ENCODE assay signal across 8 cellular contexts in the genomic region with DNA sequence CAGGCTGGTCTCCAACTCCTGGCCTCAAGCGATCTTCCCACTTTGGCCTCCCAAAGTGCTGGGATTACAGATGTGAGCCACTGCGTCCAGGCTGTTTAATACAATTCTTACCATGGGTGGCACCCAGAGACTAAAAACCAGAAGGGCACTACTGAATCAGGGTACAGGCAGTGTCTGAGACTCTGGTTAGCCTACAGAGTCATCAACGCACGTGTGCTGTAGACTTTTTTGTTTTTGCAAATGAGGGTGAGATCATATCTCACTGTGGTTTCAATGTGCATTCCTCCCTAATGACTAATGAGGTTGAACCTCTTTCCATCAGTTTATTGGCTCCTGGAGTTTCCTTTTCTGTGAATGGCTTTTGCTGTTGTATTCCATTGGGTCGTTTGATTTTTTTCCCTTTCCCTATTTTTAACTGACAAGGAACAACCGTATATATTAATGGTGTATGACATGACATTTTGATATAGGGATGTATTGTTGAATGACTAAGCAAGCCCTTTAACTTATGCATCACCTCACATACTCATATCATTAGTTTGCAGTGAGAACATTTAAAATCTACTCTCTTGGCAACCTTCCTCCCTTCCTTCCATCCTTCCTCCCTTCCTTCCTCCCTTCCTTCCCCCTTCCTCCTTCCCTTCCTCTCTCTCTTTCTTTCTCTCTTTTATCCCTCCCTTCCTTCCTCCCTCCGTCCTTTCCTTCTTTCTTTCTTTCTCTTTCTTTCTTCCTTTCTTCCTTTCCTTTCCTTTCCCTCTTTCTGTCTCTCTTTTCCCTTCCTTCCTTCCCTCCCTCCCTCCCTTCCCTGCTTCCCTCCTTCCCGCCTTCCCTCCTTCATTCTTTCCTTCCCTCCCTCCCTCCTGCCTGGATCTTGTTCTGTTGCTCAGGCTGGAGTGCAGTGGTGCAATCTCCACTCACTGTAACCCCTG. TPM values are rescaled to one million over a fixed set of nuclear protein-coding genes. Genes with fewer than 3 reads are reported as not detected.
A peak's percentile ranks its signal among the peaks of the same experiment; 100 is the strongest.
DNase-seq lines count a peak whose midpoint lies in the region; ATAC-seq and TF ChIP-seq lines count a peak whose summit lies in the region.

No MANE protein-coding gene starts in this region.

- H3K27me3 Mint-ChIP-seq in natural killer cell treated with Interleukin-12 subunit alpha and Interleukin-12 subunit beta and Interleukin-15 and Interleukin-18, amount 100 ng/mL, for 72 hours, result peaks cover 24 to 29% of the 10 kb centered on the region in 2 donors

- H3K9me3 ChIP-seq in A673 (ENCODE audit: low read depth, low read length, poor library complexity, severe bottlenecking), result no peaks in the 10 kb centered on the region

- H3K4me3 ChIP-seq in A673 (ENCODE audit: low read depth, low read length, poor library complexity, severe bottlenecking) (no peak overlapping the region), coronary artery (no peak overlapping the region)

- peak; percentile 83 for ATAC-seq in HG03045 (IDR thresholded peaks at IDR 0.05; ENCODE audit: unreplicated experiment)
- ATAC-seq in natural killer cell treated with Interleukin-12 subunit alpha and Interleukin-12 subunit beta and Interleukin-15 and Interleukin-18, amount 100 ng/mL, for 72 hours, result peak; percentile 78 to 86
- ATAC-seq in GM19455 (IDR thresholded peaks at IDR 0.05; ENCODE audit: unreplicated experiment), result no peak

- intact Hi-C loops in A673 (cut with micrococcal nuclease; ENCODE audit: unreplicated experiment), result loop anchor here (10.0 kb wide), 1 partner anchor 247 kb away; no protein-coding TSS in a partner anchor

- no peaks in the 10 kb centered on the region for H3K27me3 ChIP-seq in A673 (replicated peaks; ENCODE audit: insufficient read depth, low read depth, low read length, poor library complexity)

- CTCF ChIA-PET in A673 (lab: Charles Lee), result interaction anchor here (0.8 kb wide), 1 partner anchor 9 kb away, joined by 3 read pairs; a partner anchor contains a TSS

- POLR2A ChIA-PET in A673 (lab: Charles Lee; ENCODE audit: low non-redundant PET), result no interaction called here

- H3K27ac ChIP-seq in A673 (ENCODE audit: low read depth, low read length, poor library complexity, severe bottlenecking) (no peak overlapping the region), coronary artery (peak overlapping the region; percentile 15 to 86)

- no TSS peak for BruUV-seq in A673 (replicated peaks; lab: Mats Ljungman, UMichigan)

- DNase-seq in A673 (ENCODE audit: low spot score) (peak; percentile 66), GM13977 (ENCODE audit: low spot score) (peak; percentile 80), RKO (ENCODE audit: low spot score) (peak; percentile 98), coronary artery (ENCODE audit: low spot score) (no peak), SHP77 treated with DMSO at 0.1 percent for 48 hours (lab: John Stamatoyannopoulos, UW) (no peak)
- DNase-seq in natural killer cell treated with Interleukin-12 subunit alpha and Interleukin-12 subunit beta and Interleukin-15 and Interleukin-18, amount 100 ng/mL, for 72 hours (ENCODE audit: low spot score), result no peak

- H3K36me3 Mint-ChIP-seq in natural killer cell treated with Interleukin-12 subunit alpha and Interleukin-12 subunit beta and Interleukin-15 and Interleukin-18, amount 100 ng/mL, for 72 hours, result no peaks in the 10 kb centered on the region

- H3K27ac Mint-ChIP-seq in natural killer cell treated with Interleukin-12 subunit alpha and Interleukin-12 subunit beta and Interleukin-15 and Interleukin-18, amount 100 ng/mL, for 72 hours, result peak overlapping the region in 1 of 2 donors; percentile 27

- H3K9me3 Mint-ChIP-seq in natural killer cell treated with Interleukin-12 subunit alpha and Interleukin-12 subunit beta and Interleukin-15 and Interleukin-18, amount 100 ng/mL, for 72 hours, result no peaks in the 10 kb centered on the region

- TF ChIP-seq CTCF in A673 (conservative IDR thresholded peaks at IDR 0.05; ENCODE audit: low read depth, low read length), result no peak
- no peak for TF ChIP-seq CTCF in GM13977 (IDR thresholded peaks at IDR 0.05; ENCODE audit: extremely low read depth, insufficient read depth, missing control alignments)
- TF ChIP-seq CTCF in coronary artery (IDR thresholded peaks at IDR 0.05), result no peak

- H3K4me1 Mint-ChIP-seq in natural killer cell treated with Interleukin-12 subunit alpha and Interleukin-12 subunit beta and Interleukin-15 and Interleukin-18, amount 100 ng/mL, for 72 hours (ENCODE audit: low read depth in 2 of 2), result peaks cover 9 to 14% of the 10 kb centered on the region in 2 donors

- H3K4me3 Mint-ChIP-seq in natural killer cell treated with Interleukin-12 subunit alpha and Interleukin-12 subunit beta and Interleukin-15 and Interleukin-18, amount 100 ng/mL, for 72 hours, result no peak overlapping the region

- in situ Hi-C loops in GM13977 (cut with MboI; ENCODE audit: low pct_unique_long_range_greater_than_20kb, low sequenced_read_pairs, unreplicated experiment), result loop anchor here (25.0 kb wide), 1 partner anchor 239 kb away; a partner anchor contains a TSS

- peaks cover 7% of the 10 kb centered on the region for H3K4me1 ChIP-seq in A673 (ENCODE audit: insufficient read depth, low read length, poor library complexity, severe bottlenecking)

- no peaks in the 10 kb centered on the region for H3K36me3 ChIP-seq in A673 (ENCODE audit: insufficient read depth, low read length, poor library complexity, severe bottlenecking)

RNA-seq across cellular contexts. Expression of a gene that starts 9.3 kb away (rescaled TPM):
- not detected in 2 replicates for total RNA-seq in A673 (2021)
- not detected for total RNA-seq in natural killer cell treated with Interleukin-12 subunit alpha and Interleukin-12 subunit beta and Interleukin-15 and Interleukin-18, amount 100 ng/mL, for 72 hours

RNA-seq across cellular contexts. Expression of a gene that starts 9.4 kb away (rescaled TPM):
- 0.85 TPM in 1 of 2 replicates, not detected in the other for total RNA-seq in A673 (2021)
- not detected for total RNA-seq in natural killer cell treated with Interleukin-12 subunit alpha and Interleukin-12 subunit beta and Interleukin-15 and Interleukin-18, amount 100 ng/mL, for 72 hours

RNA-seq across cellular contexts. Expression of a gene that starts 20.9 kb away (rescaled TPM):
- total RNA-seq in A673 (2021), result 0.11 and 0.17 TPM in 2 replicates
- total RNA-seq in natural killer cell treated with Interleukin-12 subunit alpha and Interleukin-12 subunit beta and Interleukin-15 and Interleukin-18, amount 100 ng/mL, for 72 hours, result not detected

Comparison
In these comparisons a context has a peak if more than half of its experiments do, and no peak if none do; other contexts are left out.
1. DNase-seq: peak in A673 (single experiment), GM13977 (single experiment) and RKO (single experiment); none in coronary artery (single experiment), natural killer cell treated with Interleukin-12 subunit alpha and Interleukin-12 subunit beta and Interleukin-15 and Interleukin-18, amount 100 ng/mL, for 72 hours (single experiment) and SHP77 treated with DMSO at 0.1 percent for 48 hours (single experiment).